ENCODE assay signal across 26 cellular contexts in genomic region chr5:148176480-148176879, GRCh38. TPM values are rescaled to one million over a fixed set of nuclear protein-coding genes. Genes with fewer than 3 reads are reported as not detected.
A peak's percentile ranks its signal among the peaks of the same experiment; 100 is the strongest.
DNase-seq lines count a peak whose midpoint lies in the region; ATAC-seq, FAIRE-seq and TF ChIP-seq lines count a peak whose summit lies in the region.
"Had no signal": no experiment of that assay in that cellular context is flagged by ENCODE, and none has a peak within 500 bp of the region (broad histone marks: within the 10 kb centered on the region; RNA-seq: fewer than 3 reads in every experiment).

No MANE protein-coding gene starts in this region.

- POLR2A ChIA-PET in T-cell (lab: Charles Lee) = no interaction called here

- CTCF ChIA-PET in T-cell (lab: Charles Lee) = interaction anchor here in 1 of 2 donors (2.3 kb wide), 1 partner anchor 554 kb away, joined by 9 read pairs; no protein-coding TSS in a partner anchor

- no peaks in the 10 kb centered on the region for H3K36me3 ChIP-seq in WERI-Rb-1
- H3K36me3 ChIP-seq: BE2C, BLaER1 had no signal

- H3K27me3 ChIP-seq in WERI-Rb-1 (ENCODE audit: insufficient read depth, low read depth, severe bottlenecking) = no peaks in the 10 kb centered on the region
- H3K27me3 ChIP-seq: BLaER1 had no signal

- H3K27me3 Mint-ChIP-seq in T-cell = peaks cover 4 to 31% of the 10 kb centered on the region in 2 donors
- H3K27me3 Mint-ChIP-seq: CD4-positive, CD25-positive, alpha-beta regulatory T cell had no signal

- FAIRE-seq in D721Med (lab: Jason Lieb, UNC) = peak; percentile 21
- FAIRE-seq: A204.1, G401.6, GM12891, GM19239 had no signal

- no peak overlapping the region for H3K4me3 Mint-ChIP-seq in T-cell
- H3K4me3 Mint-ChIP-seq: CD14-positive monocyte; CD4-positive, alpha-beta memory T cell; CD4-positive, CD25-positive, alpha-beta regulatory T cell; CD8-positive, alpha-beta memory T cell had no signal

- DNase-seq in D721Med (ENCODE audit: insufficient read length, low spot score) (no peak), NCI-H82 (lab: John Stamatoyannopoulos, UW) (peak; percentile 78), WERI-Rb-1 (peak; percentile 31), retinal pigment epithelial cell (ENCODE audit: low read depth) (peak; percentile 9), LoVo (ENCODE audit: low spot score) (no peak), T-cell (no peak)
- DNase-seq in activated CD4-positive, alpha-beta T cell treated with anti-CD3 and anti-CD28 coated beads, Interleukin-2, amount 50 U/mL, for 1 hour = no peak
- DNase-seq: 8988T; ACHN; BE2C; C1 segment of cervical spinal cord; Caco-2; Calu3; CD4-positive, alpha-beta memory T cell; CD4-positive, CD25-positive, alpha-beta regulatory T cell; CD8-positive, alpha-beta memory T cell; DMS79 treated with DMSO at 0.1 percent for 48 hours; GF-D8 had no signal

- no peaks in the 10 kb centered on the region for H3K36me3 Mint-ChIP-seq in T-cell
- H3K36me3 Mint-ChIP-seq: CD14-positive monocyte; CD4-positive, alpha-beta memory T cell; CD4-positive, CD25-positive, alpha-beta regulatory T cell; CD8-positive, alpha-beta memory T cell had no signal

- ATAC-seq in HG02678 (IDR thresholded peaks at IDR 0.05; ENCODE audit: unreplicated experiment) (no peak), T-cell (replicated peaks in 1 of 4) (no peak)

- H3K27ac ChIP-seq in WERI-Rb-1 = no peak overlapping the region
- H3K27ac ChIP-seq: BLaER1 had no signal

- no peaks in the 10 kb centered on the region for H3K9me3 Mint-ChIP-seq in T-cell
- H3K9me3 Mint-ChIP-seq: CD14-positive monocyte; CD4-positive, alpha-beta memory T cell; CD4-positive, CD25-positive, alpha-beta regulatory T cell; CD8-positive, alpha-beta memory T cell had no signal

- TF ChIP-seq CTCF in D721Med (IDR thresholded peaks at IDR 0.05; ENCODE audit: insufficient read depth, missing control alignments) = no peak
- TF ChIP-seq CTCF in WERI-Rb-1 (IDR thresholded peaks at IDR 0.05; ENCODE audit: low read depth, low read length) = no peak
- TF ChIP-seq CTCF in retinal pigment epithelial cell (conservative IDR thresholded peaks at IDR 0.05; ENCODE audit: low read depth, low read length) = no peak

- H3K27ac Mint-ChIP-seq in T-cell = no peak overlapping the region
- H3K27ac Mint-ChIP-seq: CD14-positive monocyte; CD4-positive, alpha-beta memory T cell; CD4-positive, CD25-positive, alpha-beta regulatory T cell; CD8-positive, alpha-beta memory T cell had no signal

- no peaks in the 10 kb centered on the region for H3K4me1 Mint-ChIP-seq in T-cell
- H3K4me1 Mint-ChIP-seq: CD4-positive, alpha-beta memory T cell; CD4-positive, CD25-positive, alpha-beta regulatory T cell; CD8-positive, alpha-beta memory T cell had no signal

- no peak overlapping the region for H3K4me3 ChIP-seq in WERI-Rb-1 (ENCODE audit: low read depth, low read length)
- no peak overlapping the region for H3K4me3 ChIP-seq in retinal pigment epithelial cell (ENCODE audit: low read length)
- H3K4me3 ChIP-seq: BLaER1 had no signal

- no peaks in the 10 kb centered on the region for H3K9me3 ChIP-seq in WERI-Rb-1 (ENCODE audit: severe bottlenecking)
- H3K9me3 ChIP-seq: BE2C, BLaER1, Caco-2 had no signal

RNA-seq across cellular contexts. Expression of gene SPINK14, which starts 8.1 kb away (rescaled TPM):
- not detected for total RNA-seq in T-cell
- total RNA-seq: A673; Caco-2; Calu3; CD4-positive, alpha-beta memory T cell; CD4-positive, CD25-positive, alpha-beta regulatory T cell; CD8-positive, alpha-beta memory T cell had no signal

RNA-seq across cellular contexts. Expression of gene SPINK6, which starts 26.4 kb away (rescaled TPM):
- total RNA-seq in T-cell = not detected
- total RNA-seq: A673; Caco-2; Calu3; CD4-positive, alpha-beta memory T cell; CD4-positive, CD25-positive, alpha-beta regulatory T cell; CD8-positive, alpha-beta memory T cell had no signal

Comparison
In these comparisons a context has a peak if more than half of its experiments do, and no peak if none do; other contexts are left out.
1. DNase-seq: peak in NCI-H82 (single experiment), WERI-Rb-1 (single experiment) and retinal pigment epithelial cell (single experiment); none in D721Med (single experiment), LoVo (single experiment), activated CD4-positive, alpha-beta T cell treated with anti-CD3 and anti-CD28 coated beads, Interleukin-2, amount 50 U/mL, for 1 hour (single experiment) and T-cell (0 of 34).